Comparison of ENCODE assay signal across 21 cellular contexts in genomic region chr1:10146391-10146790, GRCh38.
"Had no signal": no experiment of that assay in that cellular context is flagged by ENCODE, and none has a peak within 500 bp of the region (broad histone marks: within the 10 kb centered on the region; RNA-seq: fewer than 3 reads in every experiment).

No MANE protein-coding gene starts in this region.

- H3K27ac ChIP-seq: adrenal gland had no signal

- ATAC-seq: activated CD4-positive, CD25-positive, alpha-beta regulatory T cell treated with anti-CD3 and anti-CD28 coated beads, Interleukin-2, amount 50 U/mL, for 24 hours; activated CD8-positive, alpha-beta T cell treated with anti-CD3 and anti-CD28 coated beads for 36 hours; activated T-cell treated with anti-CD3 and anti-CD28 coated beads, Interleukin-2, amount 50 U/mL, for 72 hours had no signal

- H3K4me1 ChIP-seq: adrenal gland had no signal

- DNase-seq: activated CD4-positive, alpha-beta T cell treated with anti-CD3 and anti-CD28 coated beads for 4 hours; activated CD8-positive, alpha-beta memory T cell treated with anti-CD3 and anti-CD28 coated beads, Interleukin-2, amount 50 U/mL, for 4 hours; activated CD8-positive, alpha-beta T cell treated with anti-CD3 and anti-CD28 coated beads for 36 hours; activated gamma-delta T cell treated with Interleukin-2 at 50 U/mL for 16 hours; activated naive CD4-positive, alpha-beta T cell treated with anti-CD3 and anti-CD28 coated beads, Interleukin-2, amount 10 ng/mL, durations not matched to agents 7 days and 5 days; activated naive CD8-positive, alpha-beta T cell treated with anti-CD3 and anti-CD28 coated beads, Interleukin-2, amount 10 ng/mL, durations not matched to agents 7 days and 5 days; activated T-cell treated with anti-CD3 and anti-CD28 coated beads, Interleukin-2, amount 50 U/mL, for 72 hours; anterior cingulate cortex; cerebellar nuclear complex; NCI-H1092 treated with DMSO at 0.1 percent for 48 hours; NCI-H1436; NCI-H1694 treated with DMSO at 0.1 percent for 48 hours; NCI-H2029 treated with DMSO at 0.1 percent for 48 hours; NCI-H345; NCI-H510A treated with DMSO at 0.1 percent for 48 hours; NCI-H69; NK-92 treated with Interleukin-12 subunit alpha and Interleukin-12 subunit beta, amount 100 ng/mL, for 24 hours; OCI-M1; SHP77 treated with DMSO at 0.1 percent for 48 hours had no signal

- H3K4me3 ChIP-seq: adrenal gland had no signal

- H3K27me3 ChIP-seq: adrenal gland had no signal
